Comparison of ENCODE assay signal across 20 cellular contexts in genomic region chr13:30032263-30032662, GRCh38.
"Had no signal": no experiment of that assay in that cellular context is flagged by ENCODE, and none has a peak within 500 bp of the region (broad histone marks: within the 10 kb centered on the region; RNA-seq: fewer than 3 reads in every experiment).

No MANE protein-coding gene starts in this region.

- H3K4me3 ChIP-seq: SJSA1, SK-N-MC had no signal

- DNase-seq: KBM-7, MV-4-11, NCI-H1048, NCI-H1105, NCI-H1417 treated with DMSO at 0.1 percent for 48 hours, NCI-H146, NCI-H1694 treated with DMSO at 0.1 percent for 48 hours, NCI-H1930, NCI-H2081, NCI-H2107, NCI-H2227 treated with DMSO at 0.1 percent for 48 hours, NCI-H524 treated with DMSO at 0.1 percent for 48 hours, NCI-H69, NCI-H774, Right ventricle myocardium superior, RPMI8226, SIG-M5 had no signal

- H3K27ac ChIP-seq: SK-N-MC had no signal

- H3K9me3 ChIP-seq: SJSA1 had no signal

- H3K36me3 ChIP-seq: SJSA1 had no signal

- FAIRE-seq: RCC 7860 had no signal

- H3K27me3 ChIP-seq: SJSA1 had no signal
